27 cellular contexts compared by ENCODE assay signal in genomic region chr22:49391436-49391835, GRCh38.
DNase-seq lines count a peak whose midpoint lies in the region; ATAC-seq and TF ChIP-seq lines count a peak whose summit lies in the region.
"Had no signal": no experiment of that assay in that cellular context is flagged by ENCODE, and none has a peak within 500 bp of the region (broad histone marks: within the 10 kb centered on the region; RNA-seq: fewer than 3 reads in every experiment).

No MANE protein-coding gene starts in this region.

- H3K36me3 Mint-ChIP-seq in H9 (ENCODE audit: insufficient read depth in 1 of 3, low read depth in 3 of 3) (peaks cover 0 to 10% (median 0%) of the 10 kb centered on the region in 3 experiments; a peak in 4 of 7 replicates), chondrocyte (ENCODE audit: low read depth) (no peaks in the 10 kb centered on the region)
- no peaks in the 10 kb centered on the region for H3K36me3 Mint-ChIP-seq in activated T-cell treated with anti-CD3 and anti-CD28 coated beads, Interleukin-2, amount 50 U/mL, for 4 hours (ENCODE audit: insufficient read depth)
- H3K36me3 Mint-ChIP-seq: CD4-positive, alpha-beta memory T cell had no signal

- H3K9ac ChIP-seq in H9 (ENCODE audit: extremely low read depth, insufficient read length, low read length) = no peak overlapping the region

- no peak overlapping the region for H2BK15ac ChIP-seq in H9 (ENCODE audit: low read depth, low read length)

- H3T11ph ChIP-seq in H9 (ENCODE audit: low read length) = no peak overlapping the region

- H3K4me1 ChIP-seq in H9 (ENCODE audit: insufficient read depth, low read length) = no peaks in the 10 kb centered on the region
- H3K4me1 ChIP-seq in spleen = no peaks in the 10 kb centered on the region
- H3K4me1 ChIP-seq: A549, Caco-2, SJCRH30 had no signal

- no peak overlapping the region for H3K56ac ChIP-seq in H9 (ENCODE audit: insufficient read length, low read depth, low read length)

- H3K18ac ChIP-seq in H9 (ENCODE audit: insufficient read length, low read depth, low read length) = no peak overlapping the region

- no peak for TF ChIP-seq POLR2A in spleen (IDR thresholded peaks at IDR 0.05)

- no peak overlapping the region for H3K4me2 ChIP-seq in H9 (ENCODE audit: insufficient read depth, insufficient read length, low read length)
- H3K4me2 ChIP-seq: A549 had no signal

- H3K27me3 ChIP-seq in H9 (ENCODE audit: insufficient read depth, low read length) (no peaks in the 10 kb centered on the region), spleen (replicated peaks in 1 of 7) (peaks cover 0 to 32% (median 0%) of the 10 kb centered on the region in 7 donors)
- H3K27me3 ChIP-seq: MG63 had no signal

- H3K79me2 ChIP-seq in H9 (ENCODE audit: insufficient read depth, low read length) = no peaks in the 10 kb centered on the region

- H4K8ac ChIP-seq in H9 (replicated peaks; ENCODE audit: insufficient read length, low read depth, low read length) = no peak overlapping the region

- H3K4me1 Mint-ChIP-seq in H9 (no peaks in the 10 kb centered on the region), chondrocyte (ENCODE audit: low read depth) (no peaks in the 10 kb centered on the region)
- H3K4me1 Mint-ChIP-seq in activated T-cell treated with anti-CD3 and anti-CD28 coated beads, Interleukin-2, amount 50 U/mL, for 4 hours (ENCODE audit: low read depth) = no peaks in the 10 kb centered on the region
- H3K4me1 Mint-ChIP-seq: CD4-positive, alpha-beta memory T cell had no signal

- H3K36me3 ChIP-seq in spleen = no peaks in the 10 kb centered on the region
- H3K36me3 ChIP-seq: MG63, SJCRH30 had no signal

- H4K20me1 ChIP-seq in H9 (ENCODE audit: control insufficient read depth, insufficient read depth, insufficient read length) = no peaks in the 10 kb centered on the region

- H3K23me2 ChIP-seq in H9 (ENCODE audit: insufficient read length, low read depth, low read length, poor library complexity, severe bottlenecking) = no peaks in the 10 kb centered on the region

- H3K23ac ChIP-seq in H9 (ENCODE audit: insufficient read length, low read depth, low read length) = no peak overlapping the region

- H3K9me3 Mint-ChIP-seq in H9 (peaks cover 2 to 9% of the 10 kb centered on the region in 2 experiments; a peak in 4 of 5 replicates), chondrocyte (ENCODE audit: low read depth) (peaks cover 23% of the 10 kb centered on the region)
- H3K9me3 Mint-ChIP-seq in activated T-cell treated with anti-CD3 and anti-CD28 coated beads, Interleukin-2, amount 50 U/mL, for 4 hours = peaks cover 7% of the 10 kb centered on the region

- no peak overlapping the region for H2BK120ac ChIP-seq in H9 (ENCODE audit: low read depth, low read length, poor library complexity, severe bottlenecking)

- no peak overlapping the region; the same call in 1 of the 2 replicates for H3K14ac ChIP-seq in H9 (ENCODE audit: insufficient read depth, low read length)

- WGBS in H9 (ENCODE audit: extremely low coverage, insufficient read length, low lambda C conversion rate) = no CpG with 5 or more reads among the region's 18 CpGs
- 87 to 93% (median 90%) methylated on average over 13 to 18 of the region's 18 CpGs for WGBS in spleen, 5 donors

- H3K4ac ChIP-seq in H9 (ENCODE audit: low read depth, low read length) = no peak overlapping the region

- TF ChIP-seq CTCF in H9 (conservative IDR thresholded peaks at IDR 0.05) (no peak), chondrocyte (IDR thresholded peaks at IDR 0.05) (no peak), spleen (IDR thresholded peaks at IDR 0.05 in 8 of 11, conservative IDR thresholded peaks at IDR 0.05 in 3 of 11) (no peak)

- no peaks in the 10 kb centered on the region for H3K79me1 ChIP-seq in H9 (ENCODE audit: insufficient read depth, low read depth, low read length, poor library complexity, severe bottlenecking)

- no peak overlapping the region for H2AK5ac ChIP-seq in H9 (ENCODE audit: insufficient read length, low read length)

- H3K27ac ChIP-seq in H9 (ENCODE audit: insufficient read length, low read depth, low read length) = no peak overlapping the region
- no peak overlapping the region for H3K27ac ChIP-seq in spleen
- H3K27ac ChIP-seq: A549, SJCRH30 had no signal

- H2AFZ ChIP-seq in H9 (ENCODE audit: low read length) = no peak overlapping the region

- H2BK12ac ChIP-seq in H9 (ENCODE audit: insufficient read length, low read depth, low read length) = no peak overlapping the region

- H2BK20ac ChIP-seq in H9 (ENCODE audit: low read depth, low read length, poor library complexity, severe bottlenecking) = no peak overlapping the region

- no peak overlapping the region for H3K27ac Mint-ChIP-seq in H9
- no peak overlapping the region for H3K27ac Mint-ChIP-seq in chondrocyte (ENCODE audit: unreplicated experiment)

- ATAC-seq in activated T-cell treated with anti-CD3 and anti-CD28 coated beads, Interleukin-2, amount 50 U/mL, for 4 hours = no peak
- ATAC-seq in GM18520 (IDR thresholded peaks at IDR 0.05; ENCODE audit: unreplicated experiment) (no peak), HG02973 (IDR thresholded peaks at IDR 0.05; ENCODE audit: unreplicated experiment) (no peak)
- ATAC-seq: A549, GM12878, PC-3, Right ventricle myocardium inferior, SK-N-SH treated with all-trans-retinoic acid at 6 μM for 48 hours had no signal

- no peak overlapping the region for H4K5ac ChIP-seq in H9 (ENCODE audit: insufficient read length, low read depth, low read length)

- no peak overlapping the region for H4K91ac ChIP-seq in H9 (ENCODE audit: insufficient read length, low read depth, low read length)

- H3K9me3 ChIP-seq in H9 (ENCODE audit: control insufficient read depth, low read depth, low read length) = no peaks in the 10 kb centered on the region
- peaks cover 0 to 24% (median 13%) of the 10 kb centered on the region in 8 donors for H3K9me3 ChIP-seq in spleen
- H3K9me3 ChIP-seq: A549, Caco-2 had no signal

- H3K27me3 Mint-ChIP-seq in H9 (ENCODE audit: low read depth) (peaks cover 3% of the 10 kb centered on the region), chondrocyte (ENCODE audit: low read depth) (no peaks in the 10 kb centered on the region)
- H3K27me3 Mint-ChIP-seq in activated T-cell treated with anti-CD3 and anti-CD28 coated beads, Interleukin-2, amount 50 U/mL, for 4 hours (ENCODE audit: low read depth) = peaks cover 28% of the 10 kb centered on the region

- H3K4me3 ChIP-seq in spleen = no peak overlapping the region
- H3K4me3 ChIP-seq: A549, GM12878, MG63, SJCRH30 had no signal

- DNase-seq in H9 (peak; percentile 20), chondrocyte (ENCODE audit: low spot score) (peak; percentile 77), mesenteric fat pad (ENCODE audit: low spot score) (peak; percentile 72), spleen (peak; percentile 28)
- DNase-seq in activated T-cell treated with anti-CD3 and anti-CD28 coated beads, Interleukin-2, amount 50 U/mL, for 4 hours = no peak
- DNase-seq: C1 segment of cervical spinal cord; Caco-2; CD4-positive, alpha-beta memory T cell; DMS79; EL; GDM1; KBM-7; MG63; NCI-H1694; NCI-H2029 treated with DMSO at 0.1 percent for 48 hours; NCI-H446 treated with DMSO at 0.1 percent for 48 hours; NCI-H526; NCI-H82; NK-92 treated with Interleukin-12 subunit alpha and Interleukin-12 subunit beta, amount 100 ng/mL, for 24 hours; PC-3; SJCRH30 had no signal

- H3K4me3 Mint-ChIP-seq in H9 (no peak overlapping the region), chondrocyte (ENCODE audit: unreplicated experiment) (no peak overlapping the region)
- no peak overlapping the region for H3K4me3 Mint-ChIP-seq in activated T-cell treated with anti-CD3 and anti-CD28 coated beads, Interleukin-2, amount 50 U/mL, for 4 hours
- H3K4me3 Mint-ChIP-seq: CD4-positive, alpha-beta memory T cell had no signal

- intact Hi-C loops in spleen (cut with DNase I; ENCODE audit: low total_unique reads) = no loop called here

- no peak overlapping the region for H2BK5ac ChIP-seq in H9 (ENCODE audit: insufficient read length, low read length)
